In the genomic region with DNA sequence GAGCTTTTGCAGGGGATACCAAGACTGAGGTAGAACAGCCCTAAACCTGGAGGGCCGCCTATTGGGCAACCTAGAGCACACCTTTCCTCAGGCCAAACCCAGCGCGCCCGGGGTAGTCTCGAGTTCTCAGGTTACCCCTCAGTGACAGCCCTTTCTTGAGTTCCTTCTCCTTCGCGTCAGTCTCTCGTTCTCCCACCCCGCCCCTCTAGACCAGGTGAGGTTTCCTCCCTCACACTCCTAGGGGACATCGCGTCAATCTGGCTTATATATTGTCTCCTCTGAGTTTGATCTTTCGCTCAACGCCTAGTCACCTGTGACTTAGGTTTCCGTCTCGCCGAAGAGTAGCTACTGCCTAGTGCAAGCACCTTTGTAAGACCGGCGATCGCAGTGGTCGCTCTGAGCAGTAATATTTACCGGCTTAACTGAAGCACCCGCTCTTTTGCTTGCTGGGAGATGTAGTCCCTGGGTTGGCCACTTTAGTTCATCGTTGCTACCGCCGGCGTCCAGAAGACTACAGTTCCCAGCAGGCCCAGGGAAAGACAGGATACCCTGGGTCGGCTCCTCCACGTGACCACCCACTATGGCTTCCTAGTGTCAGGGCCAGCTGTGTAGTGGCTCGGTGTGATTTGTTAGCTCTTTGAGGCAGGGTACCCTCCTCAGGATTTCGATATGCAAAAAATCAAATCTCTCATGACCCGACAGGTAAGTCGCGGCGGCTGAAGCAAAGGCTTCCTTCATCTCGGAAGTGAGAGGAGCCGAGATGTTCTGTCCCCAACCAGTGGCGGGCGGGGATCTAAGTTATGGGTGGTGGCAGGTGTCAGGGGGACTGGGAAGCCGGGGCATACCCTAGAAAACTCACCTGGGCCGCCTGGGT, we compare ENCODE assay signal across 8 cellular contexts. TPM values are rescaled to one million over a fixed set of nuclear protein-coding genes. Genes with fewer than 3 reads are reported as not detected.
A peak's percentile ranks its signal among the peaks of the same experiment; 100 is the strongest.
DNase-seq lines count a peak whose midpoint lies in the region; TF ChIP-seq lines count a peak whose summit lies in the region.

A gene with protein sequence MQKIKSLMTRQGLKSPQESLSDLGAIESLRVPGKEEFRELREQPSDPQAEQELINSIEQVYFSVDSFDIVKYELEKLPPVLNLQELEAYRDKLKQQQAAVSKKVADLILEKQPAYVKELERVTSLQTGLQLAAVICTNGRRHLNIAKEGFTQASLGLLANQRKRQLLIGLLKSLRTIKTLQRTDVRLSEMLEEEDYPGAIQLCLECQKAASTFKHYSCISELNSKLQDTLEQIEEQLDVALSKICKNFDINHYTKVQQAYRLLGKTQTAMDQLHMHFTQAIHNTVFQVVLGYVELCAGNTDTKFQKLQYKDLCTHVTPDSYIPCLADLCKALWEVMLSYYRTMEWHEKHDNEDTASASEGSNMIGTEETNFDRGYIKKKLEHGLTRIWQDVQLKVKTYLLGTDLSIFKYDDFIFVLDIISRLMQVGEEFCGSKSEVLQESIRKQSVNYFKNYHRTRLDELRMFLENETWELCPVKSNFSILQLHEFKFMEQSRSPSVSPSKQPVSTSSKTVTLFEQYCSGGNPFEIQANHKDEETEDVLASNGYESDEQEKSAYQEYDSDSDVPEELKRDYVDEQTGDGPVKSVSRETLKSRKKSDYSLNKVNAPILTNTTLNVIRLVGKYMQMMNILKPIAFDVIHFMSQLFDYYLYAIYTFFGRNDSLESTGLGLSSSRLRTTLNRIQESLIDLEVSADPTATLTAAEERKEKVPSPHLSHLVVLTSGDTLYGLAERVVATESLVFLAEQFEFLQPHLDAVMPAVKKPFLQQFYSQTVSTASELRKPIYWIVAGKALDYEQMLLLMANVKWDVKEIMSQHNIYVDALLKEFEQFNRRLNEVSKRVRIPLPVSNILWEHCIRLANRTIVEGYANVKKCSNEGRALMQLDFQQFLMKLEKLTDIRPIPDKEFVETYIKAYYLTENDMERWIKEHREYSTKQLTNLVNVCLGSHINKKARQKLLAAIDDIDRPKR (plus strand): TSS at position 568 of the 874 bp plus-strand sequence. CDS start 102 bp downstream, at position 670.

- TF ChIP-seq CTCF in MM.1S (IDR thresholded peaks at IDR 0.05; ENCODE audit: low read length) (peak; percentile 27), fibroblast of villous mesenchyme (IDR thresholded peaks at IDR 0.05; ENCODE audit: insufficient read depth, low read depth, low read length) (no peak), neural cell (IDR thresholded peaks at IDR 0.05; ENCODE audit: poor library complexity, severe bottlenecking) (peak; percentile 48), stomach (IDR thresholded peaks at IDR 0.05) (peak in 1 of 7 experiments; percentile 33)

- TF ChIP-seq RAD21 in neural cell (conservative IDR thresholded peaks at IDR 0.05), result peak; percentile 16

- H3K27ac ChIP-seq in MM.1S (ENCODE audit: low read length) (peak within 1 kb of the TSS; percentile 76), neural cell (ENCODE audit: low read length) (peak within 1 kb of the TSS; percentile 80), stomach (peak within 1 kb of the TSS; percentile 83 to 89 (median 86))

- TF ChIP-seq POLR2A in stomach (IDR thresholded peaks at IDR 0.05), result no peak

- TF ChIP-seq EP300 in neural cell (conservative IDR thresholded peaks at IDR 0.05; ENCODE audit: poor library complexity, severe bottlenecking) (no peak), stomach (IDR thresholded peaks at IDR 0.05) (no peak)

- H3K27me3 ChIP-seq in HAP-1 (ENCODE audit: low read depth) (peaks cover 6% of the 10 kb centered on the region), MM.1S (replicated peaks; ENCODE audit: insufficient read depth, low read length) (no peaks in the 10 kb centered on the region), neural cell (ENCODE audit: insufficient read depth, low read depth, low read length) (peaks cover 9% of the 10 kb centered on the region), stomach (no peaks in the 10 kb centered on the region)

- H3F3A ChIP-seq in MM.1S (ENCODE audit: insufficient read depth, low read length) (peaks cover 12% of the 10 kb centered on the region; the same call in 1 of the 2 replicates), neural cell (ENCODE audit: insufficient read depth, low read length, poor library complexity, severe bottlenecking) (no peaks in the 10 kb centered on the region)

- WGBS in stomach, 5 donors, result 0 to 1% (median 0%) methylated on average over 26 to 40 of the region's 40 CpGs

- H3K4me2 ChIP-seq in MM.1S (ENCODE audit: low read depth, low read length) (peak within 1 kb of the TSS; percentile 77), neural cell (ENCODE audit: low read length) (peak within 1 kb of the TSS; percentile 83)

- DNase-seq in ELR (ENCODE audit: low read depth), result peak; percentile 94
- peak; percentile 94 to 95 for DNase-seq in HAP-1 (ENCODE audit: low spot score in 2 of 2)
- peak; percentile 98 for DNase-seq in MM.1S
- DNase-seq in SIG-M5 (lab: John Stamatoyannopoulos, UW), result peak; percentile 84
- DNase-seq in activated gamma-delta T cell (lab: John Stamatoyannopoulos, UW), result peak; percentile 7
- peak; percentile 96 for DNase-seq in fibroblast of villous mesenchyme (ENCODE audit: low read depth)
- DNase-seq in stomach, result peak; percentile 94

- H4K20me1 ChIP-seq in MM.1S (ENCODE audit: insufficient read depth, low read length) (no peaks in the 10 kb centered on the region), neural cell (ENCODE audit: insufficient read depth) (no peaks in the 10 kb centered on the region)

- no peaks in the 10 kb centered on the region; the same call in 1 of the 2 replicates for H3K4me1 ChIP-seq in HAP-1
- peaks cover 2% of the 10 kb centered on the region; the same call in 1 of the 2 replicates for H3K4me1 ChIP-seq in MM.1S (ENCODE audit: low read length)
- H3K4me1 ChIP-seq in stomach, result peaks cover 11 to 42% (median 29%) of the 10 kb centered on the region in 4 donors

- peak within 1 kb of the TSS; percentile 71 for H3K4me3 ChIP-seq in HAP-1
- H3K4me3 ChIP-seq in MM.1S (ENCODE audit: low read length), result peak within 1 kb of the TSS; percentile 67
- H3K4me3 ChIP-seq in fibroblast of villous mesenchyme (ENCODE audit: low read depth, low read length), result peak within 1 kb of the TSS; percentile 92
- peak within 1 kb of the TSS; percentile 80 for H3K4me3 ChIP-seq in neural cell (ENCODE audit: low read length)
- H3K4me3 ChIP-seq in stomach, result peak within 1 kb of the TSS; percentile 68 to 93 (median 81)

- H3K9ac ChIP-seq in MM.1S (ENCODE audit: low read length) (peak within 1 kb of the TSS; percentile 57), neural cell (ENCODE audit: low read length) (peak within 1 kb of the TSS; percentile 76)

- H3K79me2 ChIP-seq in MM.1S (ENCODE audit: low read length) (peaks cover 45% of the 10 kb centered on the region), neural cell (replicated peaks; ENCODE audit: insufficient read depth, low read length) (peaks cover 27% of the 10 kb centered on the region)

- H2AFZ ChIP-seq in MM.1S (ENCODE audit: low read length) (peak within 1 kb of the TSS; percentile 69), neural cell (ENCODE audit: low read depth, low read length) (peak within 1 kb of the TSS; percentile 89)

- H3K9me2 ChIP-seq in MM.1S (replicated peaks; ENCODE audit: insufficient read depth, low read length), result no peaks in the 10 kb centered on the region
- no peaks in the 10 kb centered on the region for H3K9me2 ChIP-seq in neural cell (ENCODE audit: insufficient read depth, low read length)

- H3K36me3 ChIP-seq in HAP-1 (replicated peaks) (no peaks in the 10 kb centered on the region), MM.1S (replicated peaks; ENCODE audit: insufficient read depth, low read length) (no peaks in the 10 kb centered on the region), neural cell (ENCODE audit: insufficient read depth, low read length) (no peaks in the 10 kb centered on the region), stomach (no peaks in the 10 kb centered on the region)

- in situ Hi-C loops in HAP-1 (cut with MboI; ENCODE audit: low sequenced_read_pairs), result loop anchor here (25.0 kb wide), 1 partner anchor 330 kb away; a partner anchor contains a TSS

- H3K9me3 ChIP-seq in HAP-1, result no peaks in the 10 kb centered on the region
- H3K9me3 ChIP-seq in MM.1S (replicated peaks; ENCODE audit: insufficient read depth, low read length), result no peaks in the 10 kb centered on the region
- no peaks in the 10 kb centered on the region for H3K9me3 ChIP-seq in neural cell (ENCODE audit: low read length)
- no peaks in the 10 kb centered on the region for H3K9me3 ChIP-seq in stomach

- intact Hi-C loops in stomach (cut with DNase I; ENCODE audit: low total_unique reads), result no loop called here

TF ChIP-seq in neural cell, 6 proteins besides CTCF, POLR2A, EP300 and RAD21 (continues in another document):
- peak; percentile 91 for TF ChIP-seq MXI1 (conservative IDR thresholded peaks at IDR 0.05; ENCODE audit: poor library complexity, severe bottlenecking)
- TF ChIP-seq TAF1 (IDR thresholded peaks at IDR 0.05; ENCODE audit: low read depth), result peak; percentile 77
- no peak for TF ChIP-seq EZH2 (IDR thresholded peaks at IDR 0.05; ENCODE audit: borderline replicate concordance, insufficient read depth, low read length, poor library complexity, severe bottlenecking)
- TF ChIP-seq POLR2AphosphoS5 (IDR thresholded peaks at IDR 0.05), result peak; percentile 86

RNA-seq across cellular contexts. Expression of the gene that starts here (rescaled TPM):
- 28.3 and 45.8 TPM in 2 replicates for total RNA-seq in fibroblast of villous mesenchyme
- polyA plus RNA-seq in neural cell, result 58.2 and 61.9 TPM in 2 replicates
- polyA minus RNA-seq in neural cell, result 117 and 126 TPM in 2 replicates
- total RNA-seq in stomach, result 10 to 100 TPM in 3 of 5 donors, 1 to 10 TPM in 2; 2.3 to 48.5 (median 14.7) TPM
- polyA plus RNA-seq in stomach, result 1 to 10 TPM; 4.7 to 6.0 (median 5.1) TPM

Comparison
In these comparisons a context has a peak if more than half of its experiments do, and no peak if none do; other contexts are left out.
1. Peak in every context shown above with its lines: DNase-seq, H3K4me3 ChIP-seq and H3K27ac ChIP-seq.
2. DNase-seq: peak in every context shown above with its lines; median percentile 98 in MM.1S; 96 in fibroblast of villous mesenchyme; 94 in HAP-1; 94 in ELR; 94 in stomach; 84 in SIG-M5; 7 in activated gamma-delta T cell.